Comparison of ENCODE assay signal across 8 cellular contexts in the genomic region with DNA sequence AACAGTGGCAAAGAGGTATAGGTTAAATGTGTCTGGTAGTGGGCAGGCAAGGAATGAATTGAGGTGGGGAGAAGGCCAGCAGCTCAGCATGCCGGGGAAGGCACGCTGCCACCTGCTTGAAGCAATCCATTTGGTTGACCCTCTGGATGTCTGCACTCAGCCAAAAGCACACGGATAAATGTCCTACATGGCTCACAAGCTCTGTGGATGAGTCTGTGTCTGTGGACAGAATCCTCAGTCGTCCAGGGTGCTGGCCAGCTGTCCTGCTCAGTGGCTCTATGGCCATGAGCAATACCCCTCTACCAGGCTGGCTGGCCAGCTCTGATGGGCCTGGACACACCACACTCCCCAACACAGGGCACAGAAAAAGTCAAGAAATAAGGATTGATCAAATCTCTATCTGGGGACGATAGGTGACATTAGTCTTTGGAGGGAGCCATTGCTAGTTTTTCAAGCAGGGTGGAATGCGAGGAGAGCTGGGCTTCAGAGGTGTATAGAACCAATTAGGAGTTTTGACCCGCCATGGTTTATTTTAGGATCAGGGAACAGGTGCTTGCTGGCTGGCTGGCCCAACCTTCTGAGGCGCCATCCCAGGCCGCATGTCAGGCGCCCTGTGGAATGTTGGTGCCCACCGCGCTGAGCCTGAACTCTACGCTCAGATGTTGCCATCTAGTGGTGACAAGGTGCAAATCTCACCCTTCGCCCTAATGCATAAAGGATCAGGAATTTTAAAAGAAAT.
DNase-seq lines count a peak whose midpoint lies in the region; ATAC-seq, FAIRE-seq and TF ChIP-seq lines count a peak whose summit lies in the region.

No MANE protein-coding gene starts in this region.

- no peak for FAIRE-seq in keratinocyte (lab: Jason Lieb, UNC)

- H3K79me2 ChIP-seq in keratinocyte (ENCODE audit: control insufficient read depth, insufficient read depth, low read length), result no peaks in the 10 kb centered on the region

- H3K9me3 ChIP-seq in NT2/D1 (ENCODE audit: insufficient read depth, low read length), result no peaks in the 10 kb centered on the region
- no peaks in the 10 kb centered on the region for H3K9me3 ChIP-seq in breast epithelium
- no peaks in the 10 kb centered on the region for H3K9me3 ChIP-seq in keratinocyte (ENCODE audit: control insufficient read depth, low read depth, low read length)

- peak overlapping the region; percentile 6 for H3K4me2 ChIP-seq in keratinocyte (ENCODE audit: control insufficient read depth, extremely low read depth, insufficient read depth, low read depth, low read length)

- H3K27ac ChIP-seq in breast epithelium (no peak overlapping the region), keratinocyte (ENCODE audit: control insufficient read depth, insufficient read depth, low read length) (no peak overlapping the region)

- H3K4me1 ChIP-seq in NT2/D1 (ENCODE audit: insufficient read depth, insufficient read length), result no peaks in the 10 kb centered on the region
- no peaks in the 10 kb centered on the region for H3K4me1 ChIP-seq in breast epithelium
- peaks cover 3% of the 10 kb centered on the region for H3K4me1 ChIP-seq in keratinocyte (ENCODE audit: control insufficient read depth, extremely low read depth, insufficient read depth, low read length)

- no peak for TF ChIP-seq POLR2A in breast epithelium (IDR thresholded peaks at IDR 0.05)

- H3K36me3 ChIP-seq in NT2/D1 (ENCODE audit: insufficient read depth, insufficient read length, low read length), result no peaks in the 10 kb centered on the region
- H3K36me3 ChIP-seq in breast epithelium, result no peaks in the 10 kb centered on the region
- H3K36me3 ChIP-seq in keratinocyte (ENCODE audit: control insufficient read depth in 2 of 2, extremely low read depth in 1 of 2, insufficient read depth in 2 of 2, low read length in 2 of 2), result no peaks in the 10 kb centered on the region

- DNase-seq in COLO668 (lab: John Stamatoyannopoulos, UW; ENCODE audit: unreplicated experiment) (peak; percentile 34), NT2/D1 (ENCODE audit: low read depth, low spot score) (peak; percentile 65), breast epithelium (ENCODE audit: low spot score in 2 of 2) (peak in 1 of 2 donors; percentile 39), keratinocyte (ENCODE audit: low read depth, low spot score) (no peak)
- DNase-seq in stimulated activated naive CD8-positive, alpha-beta T cell treated with anti-CD3 and anti-CD28 coated beads, Interleukin-15, Interleukin-2, amounts not matched to agents 100 U/mL and 50 U/mL, for 24 hours, result peak; percentile 15

- no peak overlapping the region for H2AFZ ChIP-seq in keratinocyte (ENCODE audit: control insufficient read depth, low read length)

- ATAC-seq in GM18511 (IDR thresholded peaks at IDR 0.05; ENCODE audit: unreplicated experiment), result peak; percentile 85
- ATAC-seq in HG03159 (IDR thresholded peaks at IDR 0.05; ENCODE audit: unreplicated experiment), result peak; percentile 80
- no peak for ATAC-seq in stimulated activated naive CD8-positive, alpha-beta T cell treated with anti-CD3 and anti-CD28 coated beads, Interleukin-15, Interleukin-2, amounts not matched to agents 100 U/mL and 50 U/mL, for 24 hours
- no peak for ATAC-seq in GM19324 (IDR thresholded peaks at IDR 0.05; ENCODE audit: low FRiP score, unreplicated experiment)

- H3K27me3 ChIP-seq in NT2/D1 (ENCODE audit: insufficient read depth, insufficient read length), result peaks cover 9% of the 10 kb centered on the region
- H3K27me3 ChIP-seq in breast epithelium, result no peaks in the 10 kb centered on the region
- H3K27me3 ChIP-seq in keratinocyte (ENCODE audit: control insufficient read depth, extremely low read depth, insufficient read depth, low read length), result no peaks in the 10 kb centered on the region

- dilution Hi-C loops in keratinocyte (cut with MboI; ENCODE audit: extremely low pct_ligation_motif_present, low sequenced_read_pairs), result no loop called here

- H3K9ac ChIP-seq in NT2/D1 (ENCODE audit: insufficient read length, low read depth), result no peak overlapping the region
- H3K9ac ChIP-seq in keratinocyte (ENCODE audit: control insufficient read depth, extremely low read depth, insufficient read depth, low read length), result no peak overlapping the region

- no peak overlapping the region for H3K4me3 ChIP-seq in NT2/D1 (ENCODE audit: insufficient read length, low read depth)
- no peak overlapping the region for H3K4me3 ChIP-seq in breast epithelium
- H3K4me3 ChIP-seq in keratinocyte (ENCODE audit: control insufficient read depth in 2 of 3, extremely low read depth in 1 of 3, insufficient read depth in 2 of 3, low read depth in 1 of 3, low read length in 3 of 3), result no peak overlapping the region

- H4K20me1 ChIP-seq in keratinocyte (ENCODE audit: control insufficient read depth, extremely low read depth, insufficient read depth, low read length), result no peaks in the 10 kb centered on the region

- intact Hi-C loops in breast epithelium (cut with DNase I; ENCODE audit: low total_unique reads), result no loop called here

- H3K9me1 ChIP-seq in keratinocyte (ENCODE audit: control insufficient read depth, extremely low read depth, insufficient read depth, low read length), result no peaks in the 10 kb centered on the region

- TF ChIP-seq CTCF in breast epithelium (IDR thresholded peaks at IDR 0.05), result peak; percentile 83 to 92 (median 89)
- peak; percentile 76 to 83 (median 82) for TF ChIP-seq CTCF in keratinocyte (optimal IDR thresholded peaks at IDR 0.05 in 1 of 3, IDR thresholded peaks at IDR 0.05 in 1 of 3, conservative IDR thresholded peaks at IDR 0.05 in 1 of 3; ENCODE audit: extremely low read depth in 1 of 3, insufficient read depth in 2 of 3, low read length in 3 of 3)

Comparison
In these comparisons a context has a peak if more than half of its experiments do, and no peak if none do; other contexts are left out.
1. ATAC-seq: peak in GM18511 (single experiment) and HG03159 (single experiment); none in stimulated activated naive CD8-positive, alpha-beta T cell treated with anti-CD3 and anti-CD28 coated beads, Interleukin-15, Interleukin-2, amounts not matched to agents 100 U/mL and 50 U/mL, for 24 hours (single experiment) and GM19324 (single experiment).